22 cellular contexts compared by ENCODE assay signal in genomic region chr1:230314142-230314470, GRCh38.
"Had no signal": no experiment of that assay in that cellular context is flagged by ENCODE, and none has a peak within 500 bp of the region (broad histone marks: within the 10 kb centered on the region; RNA-seq: fewer than 3 reads in every experiment).

No MANE protein-coding gene starts in this region.

- H3K4me3 ChIP-seq: MG63, SJSA1, SK-N-MC had no signal

- DNase-seq: IMR-90, Karpas-422, KG1, MG63, NCI-H1092, NCI-H1105 treated with DMSO at 0.1 percent for 48 hours, NCI-H1417 treated with DMSO at 0.1 percent for 48 hours, NCI-H146, NCI-H1694 treated with DMSO at 0.1 percent for 48 hours, NCI-H1930, NCI-H2081, NCI-H2107, NCI-H2227 treated with DMSO at 0.1 percent for 48 hours, NCI-H524, NCI-H526 treated with DMSO at 0.1 percent for 48 hours, NCI-H748 treated with DMSO at 0.1 percent for 48 hours, Right ventricle myocardium superior, RPMI8226, SIG-M5 had no signal

- H3K9me3 ChIP-seq: MG63 had no signal

- H3K27me3 ChIP-seq: MG63, SJSA1 had no signal

- H3K27ac ChIP-seq: SJSA1, SK-N-MC had no signal

- H3K36me3 ChIP-seq: MG63, SJSA1 had no signal

- ATAC-seq: HepG2 had no signal
